12 cellular contexts compared by ENCODE assay signal in the genomic region with DNA sequence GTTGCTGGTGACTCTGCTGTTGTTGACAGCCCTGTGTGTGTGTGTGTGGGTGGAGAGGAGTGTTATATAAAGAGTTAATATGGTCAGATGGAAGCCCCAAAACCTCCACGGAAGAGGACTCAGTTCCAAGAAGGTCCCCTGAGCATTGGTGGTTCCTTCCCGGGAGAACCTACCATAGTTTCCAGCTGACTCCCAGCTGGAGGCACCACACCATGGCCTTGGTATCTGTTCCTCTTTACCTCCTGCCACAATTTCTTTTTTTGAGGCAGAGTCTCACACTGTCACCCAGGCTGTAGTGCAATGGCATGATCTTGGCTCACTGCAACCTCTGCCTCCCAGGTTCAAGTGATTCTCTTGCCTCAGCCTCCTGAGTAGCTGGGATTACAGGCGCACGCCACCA. TPM values are rescaled to one million over a fixed set of nuclear protein-coding genes. Genes with fewer than 3 reads are reported as not detected.
DNase-seq lines count a peak whose midpoint lies in the region; ATAC-seq and TF ChIP-seq lines count a peak whose summit lies in the region.
"Had no signal": no experiment of that assay in that cellular context is flagged by ENCODE, and none has a peak within 500 bp of the region (broad histone marks: within the 10 kb centered on the region; RNA-seq: fewer than 3 reads in every experiment).

No MANE protein-coding gene starts in this region.

- TF ChIP-seq CTCF in GM06990 (IDR thresholded peaks at IDR 0.05; ENCODE audit: insufficient read depth, low read length, poor library complexity, severe bottlenecking): no peak
- no peak for TF ChIP-seq CTCF in GM20000 (IDR thresholded peaks at IDR 0.05; ENCODE audit: extremely low read depth, missing control alignments)

- H3K4me3 Mint-ChIP-seq in activated T-helper 17 cell treated with anti-CD3 and anti-CD28 coated beads, Interleukin-2, amount 50 U/mL, for 72 hours: peak overlapping the region; percentile 26

- ATAC-seq in HG03139 (IDR thresholded peaks at IDR 0.05; ENCODE audit: unreplicated experiment): peak; percentile 45
- no peak for ATAC-seq in activated T-helper 17 cell treated with anti-CD3 and anti-CD28 coated beads, Interleukin-2, amount 50 U/mL, for 72 hours (replicated peaks)

- H3K27ac Mint-ChIP-seq in activated T-helper 17 cell treated with anti-CD3 and anti-CD28 coated beads, Interleukin-2, amount 50 U/mL, for 72 hours: peak overlapping the region; percentile 92

- no peaks in the 10 kb centered on the region for H3K27me3 ChIP-seq in GM06990 (replicated peaks; ENCODE audit: control insufficient read depth, insufficient read depth, low read length)
- H3K27me3 ChIP-seq: hepatocyte, tibial nerve had no signal

- H3K36me3 Mint-ChIP-seq in activated T-helper 17 cell treated with anti-CD3 and anti-CD28 coated beads, Interleukin-2, amount 50 U/mL, for 72 hours (ENCODE audit: low read depth): peaks cover 17% of the 10 kb centered on the region

- in situ Hi-C loops in G401 (cut with HindIII; ENCODE audit: low sequenced_read_pairs): no loop called here

- H3K36me3 ChIP-seq in GM06990 (ENCODE audit: control insufficient read depth, insufficient read depth, low read length): no peaks in the 10 kb centered on the region
- H3K36me3 ChIP-seq: tibial nerve had no signal

- H3K4me1 Mint-ChIP-seq in activated T-helper 17 cell treated with anti-CD3 and anti-CD28 coated beads, Interleukin-2, amount 50 U/mL, for 72 hours: peaks cover 37% of the 10 kb centered on the region

- peaks cover 9% of the 10 kb centered on the region for H3K9me3 Mint-ChIP-seq in activated T-helper 17 cell treated with anti-CD3 and anti-CD28 coated beads, Interleukin-2, amount 50 U/mL, for 72 hours

- DNase-seq in GM06990 (ENCODE audit: extremely low read depth, insufficient read length): peak; percentile 73
- peak; percentile 33 for DNase-seq in GM20000 (ENCODE audit: low spot score)
- DNase-seq in NCI-H146 treated with DMSO at 0.1 percent for 48 hours (lab: John Stamatoyannopoulos, UW; ENCODE audit: unreplicated experiment): no peak
- DNase-seq in Kasumi-1 (lab: John Stamatoyannopoulos, UW): no peak
- DNase-seq in head of caudate nucleus: no peak
- no peak for DNase-seq in G401 (ENCODE audit: low spot score)
- DNase-seq: IMR-90, NCI-H82 had no signal

- no peaks in the 10 kb centered on the region for H3K27me3 Mint-ChIP-seq in activated T-helper 17 cell treated with anti-CD3 and anti-CD28 coated beads, Interleukin-2, amount 50 U/mL, for 72 hours

- intact Hi-C loops in head of caudate nucleus (cut with DNase I): no loop called here

- H3K4me3 ChIP-seq in GM06990 (replicated peaks; ENCODE audit: low read depth, low read length): no peak overlapping the region
- H3K4me3 ChIP-seq: hepatocyte, tibial nerve had no signal

RNA-seq across cellular contexts. Expression of gene GNG2, which starts 15.9 kb away (rescaled TPM):
- 100 to 1,000 TPM in 1 of 2 donors, 10 to 100 TPM in 1; 99.1 to 132 TPM for total RNA-seq in activated T-helper 17 cell treated with anti-CD3 and anti-CD28 coated beads, Interleukin-2, amount 50 U/mL, for 72 hours
- not detected in 2 replicates for total RNA-seq in G401 (2014; rRNA removed; shearing (Covaris generic))

Comparison
In these comparisons a context has a peak if more than half of its experiments do, and no peak if none do; other contexts are left out.
1. DNase-seq: peak in GM06990 (single experiment) and GM20000 (single experiment); none in NCI-H146 treated with DMSO at 0.1 percent for 48 hours (single experiment), Kasumi-1 (0 of 2), head of caudate nucleus (0 of 42) and G401 (single experiment).
2. RNA of gene GNG2, which starts 15.9 kb away (total RNA-seq): 99.1 to 132 TPM in activated T-helper 17 cell treated with anti-CD3 and anti-CD28 coated beads, Interleukin-2, amount 50 U/mL, for 72 hours; not detected in G401; every median in the first group is over 100 times any median in the second.